9 cellular contexts compared by ENCODE assay signal in genomic region chr11:71786369-71787013, GRCh38. TPM values are rescaled to one million over a fixed set of nuclear protein-coding genes. Genes with fewer than 3 reads are reported as not detected.
DNase-seq lines count a peak whose midpoint lies in the region; ATAC-seq and TF ChIP-seq lines count a peak whose summit lies in the region.
"Not testable (repeated sequence)": the region's sequence is repeated elsewhere in the genome, so short reads cannot be mapped to it uniquely, and the experiment has no call there.
"Had no signal": no experiment of that assay in that cellular context is flagged by ENCODE, and none has a peak within 500 bp of the region (broad histone marks: within the 10 kb centered on the region; RNA-seq: fewer than 3 reads in every experiment).

No MANE protein-coding gene starts in this region.

- not testable (repeated sequence) for H3K27me3 Mint-ChIP-seq in neural progenitor cell (ENCODE audit: insufficient read depth, low read depth)

- CTCF ChIA-PET in HEK293T (lab: Yijun Ruan, JAX), result not testable (repeated sequence)

- DNase-seq in G401 (ENCODE audit: low spot score) (peak; percentile 90), HEK293T (ENCODE audit: extremely low spot score) (peak; percentile 53), SKM-1 treated with dmso at 0.1 percent for 144 hours (lab: John Stamatoyannopoulos, UW; ENCODE audit: unreplicated experiment) (peak; percentile 63), cardiac fibroblast (ENCODE audit: low read depth in 2 of 2) (peak; percentile 78 to 84), neural progenitor cell (ENCODE audit: low spot score) (peak; percentile 94)
- DNase-seq in right cardiac atrium, upper lobe of right lung: not testable (repeated sequence)

- peak overlapping the region; percentile 91 for H3K4me3 ChIP-seq in Loucy (ENCODE audit: low read length, poor library complexity, severe bottlenecking)
- H3K4me3 ChIP-seq in cardiac fibroblast (replicated peaks in 1 of 2; ENCODE audit: low read depth in 2 of 2, low read length in 2 of 2), result peak overlapping the region; percentile 61 to 72
- peak overlapping the region; percentile 52 for H3K4me3 ChIP-seq in right cardiac atrium (ENCODE audit: low read length)
- peak overlapping the region; percentile 91 for H3K4me3 ChIP-seq in neural progenitor cell
- H3K4me3 ChIP-seq in upper lobe of right lung, result peak overlapping the region; percentile 66

- not testable (repeated sequence) for H3K27me3 ChIP-seq in Loucy (ENCODE audit: insufficient read depth, low read length, poor library complexity, severe bottlenecking); right cardiac atrium (ENCODE audit: control insufficient read depth, insufficient read depth); neural progenitor cell; upper lobe of right lung

- POLR2A ChIA-PET in HEK293T (lab: Yijun Ruan, JAX), result not testable (repeated sequence)

- under 1% methylated on average over 51 of the region's 51 CpGs for WGBS in right cardiac atrium

- peak overlapping the region; percentile 95 for H3K4me3 Mint-ChIP-seq in neural progenitor cell

- intact Hi-C loops in right cardiac atrium (cut with DNase I); upper lobe of right lung (cut with DNase I): not testable (repeated sequence)

- H3F3A ChIP-seq in Loucy (ENCODE audit: low read depth); neural progenitor cell (ENCODE audit: low read depth): not testable (repeated sequence)

- not testable (repeated sequence) for H3K36me3 ChIP-seq in Loucy (ENCODE audit: insufficient read depth, low read length); neural progenitor cell; upper lobe of right lung

- H3K9ac ChIP-seq in Loucy (ENCODE audit: low read depth, low read length, poor library complexity, severe bottlenecking), result peak overlapping the region; percentile 82
- H3K9ac ChIP-seq in neural progenitor cell, result not testable (repeated sequence)

- H3K79me2 ChIP-seq in Loucy (ENCODE audit: insufficient read depth, low read length); neural progenitor cell (ENCODE audit: low read depth): not testable (repeated sequence)

- in situ Hi-C loops in G401 (cut with HindIII; ENCODE audit: low sequenced_read_pairs), result not testable (repeated sequence)

- not testable (repeated sequence) for H3K9me3 ChIP-seq in Loucy (ENCODE audit: insufficient read depth, low read depth, low read length); right cardiac atrium (ENCODE audit: control insufficient read depth, low read length); neural progenitor cell (ENCODE audit: low read depth); upper lobe of right lung

- H3K4me1 Mint-ChIP-seq in neural progenitor cell, result peaks cover 17% of the 10 kb centered on the region

- ATAC-seq in right cardiac atrium, result peak in 1 of 2 donors; percentile 64
- ATAC-seq in upper lobe of right lung, result peak; percentile 38

- H3K9me3 Mint-ChIP-seq in neural progenitor cell, result not testable (repeated sequence)

- H3K4me1 ChIP-seq in Loucy (ENCODE audit: insufficient read depth, low read length, poor library complexity, severe bottlenecking); right cardiac atrium (ENCODE audit: control insufficient read depth, insufficient read depth, low read length); neural progenitor cell; upper lobe of right lung: not testable (repeated sequence)

- H3K27ac Mint-ChIP-seq in neural progenitor cell, result not testable (repeated sequence)

- not testable (repeated sequence) for H4K20me1 ChIP-seq in Loucy (ENCODE audit: insufficient read depth, low read length, poor library complexity, severe bottlenecking); neural progenitor cell (ENCODE audit: low read depth)

- not testable (repeated sequence) for H3K9me2 ChIP-seq in Loucy (replicated peaks; ENCODE audit: low read depth, low read length)

- H3K27ac ChIP-seq in right cardiac atrium (ENCODE audit: low read length) (peak overlapping the region; percentile 18), upper lobe of right lung (peak overlapping the region; percentile 83)
- H3K27ac ChIP-seq in neural progenitor cell, result not testable (repeated sequence)

- H2AFZ ChIP-seq in Loucy (ENCODE audit: low read length), result peak overlapping the region; percentile 89
- not testable (repeated sequence) for H2AFZ ChIP-seq in neural progenitor cell (replicated peaks)

- H3K36me3 Mint-ChIP-seq in neural progenitor cell, result not testable (repeated sequence)

- peak overlapping the region; percentile 68 for H3K4me2 ChIP-seq in Loucy (ENCODE audit: low read depth, low read length, poor library complexity, severe bottlenecking)
- peak overlapping the region; percentile 80 for H3K4me2 ChIP-seq in neural progenitor cell

- TF ChIP-seq CTCF in Loucy (conservative IDR thresholded peaks at IDR 0.05; ENCODE audit: low read length); cardiac fibroblast (IDR thresholded peaks at IDR 0.05; ENCODE audit: low read depth, low read length); neural progenitor cell (IDR thresholded peaks at IDR 0.05); upper lobe of right lung (IDR thresholded peaks at IDR 0.05): not testable (repeated sequence)

RNA-seq across cellular contexts. Expression of gene DEFB108B, which starts 46.5 kb away (rescaled TPM):
- not detected in 2 replicates for total RNA-seq in G401 (2014; rRNA removed; shearing (Covaris generic))
- not detected for total RNA-seq in right cardiac atrium
- polyA plus RNA-seq in right cardiac atrium, result not detected
- not detected in 2 replicates for total RNA-seq in neural progenitor cell (ENCODE audit: low replicate concordance)
- not detected for total RNA-seq in upper lobe of right lung
- total RNA-seq: Right ventricle myocardium inferior had no signal
